8 cellular contexts compared by ENCODE assay signal in genomic region chr2:54206596-54206995, GRCh38. TPM values are rescaled to one million over a fixed set of nuclear protein-coding genes. Genes with fewer than 3 reads are reported as not detected.
A peak's percentile ranks its signal among the peaks of the same experiment; 100 is the strongest.
DNase-seq lines count a peak whose midpoint lies in the region; ATAC-seq and TF ChIP-seq lines count a peak whose summit lies in the region.

No MANE protein-coding gene starts in this region.

- DNase-seq in AG10803 (ENCODE audit: low read depth) (peak; percentile 39), NCI-H2081 treated with DMSO at 0.1 percent for 48 hours (lab: John Stamatoyannopoulos, UW) (peak; percentile 88), cerebellum (ENCODE audit: low spot score) (peak; percentile 26), middle frontal gyrus (ENCODE audit: extremely low spot score, low spot score) (peak; percentile 16)
- DNase-seq in activated naive CD4-positive, alpha-beta T cell (lab: John Stamatoyannopoulos, UW), result no peak

- no peak overlapping the region for H3K4me3 ChIP-seq in AG10803 (ENCODE audit: low read length)

- ATAC-seq in GM19035 (IDR thresholded peaks at IDR 0.05; ENCODE audit: unreplicated experiment) (peak; percentile 55), HG02678 (IDR thresholded peaks at IDR 0.05; ENCODE audit: unreplicated experiment) (no peak), GM18858 (IDR thresholded peaks at IDR 0.05; ENCODE audit: unreplicated experiment) (no peak)

- TF ChIP-seq CTCF in AG10803 (conservative IDR thresholded peaks at IDR 0.05; ENCODE audit: low read length), result peak; percentile 64

RNA-seq across cellular contexts. Expression of gene TSPYL6, which starts 49.4 kb away (rescaled TPM):
- 0.18 TPM for total RNA-seq in cerebellum

Comparison
In these comparisons a context has a peak if more than half of its experiments do, and no peak if none do; other contexts are left out.
1. DNase-seq: peak in AG10803 (single experiment), NCI-H2081 treated with DMSO at 0.1 percent for 48 hours (single experiment), cerebellum (single experiment) and middle frontal gyrus (single experiment); none in activated naive CD4-positive, alpha-beta T cell (0 of 4).